ENCODE assay signal across 8 cellular contexts in the genomic region with DNA sequence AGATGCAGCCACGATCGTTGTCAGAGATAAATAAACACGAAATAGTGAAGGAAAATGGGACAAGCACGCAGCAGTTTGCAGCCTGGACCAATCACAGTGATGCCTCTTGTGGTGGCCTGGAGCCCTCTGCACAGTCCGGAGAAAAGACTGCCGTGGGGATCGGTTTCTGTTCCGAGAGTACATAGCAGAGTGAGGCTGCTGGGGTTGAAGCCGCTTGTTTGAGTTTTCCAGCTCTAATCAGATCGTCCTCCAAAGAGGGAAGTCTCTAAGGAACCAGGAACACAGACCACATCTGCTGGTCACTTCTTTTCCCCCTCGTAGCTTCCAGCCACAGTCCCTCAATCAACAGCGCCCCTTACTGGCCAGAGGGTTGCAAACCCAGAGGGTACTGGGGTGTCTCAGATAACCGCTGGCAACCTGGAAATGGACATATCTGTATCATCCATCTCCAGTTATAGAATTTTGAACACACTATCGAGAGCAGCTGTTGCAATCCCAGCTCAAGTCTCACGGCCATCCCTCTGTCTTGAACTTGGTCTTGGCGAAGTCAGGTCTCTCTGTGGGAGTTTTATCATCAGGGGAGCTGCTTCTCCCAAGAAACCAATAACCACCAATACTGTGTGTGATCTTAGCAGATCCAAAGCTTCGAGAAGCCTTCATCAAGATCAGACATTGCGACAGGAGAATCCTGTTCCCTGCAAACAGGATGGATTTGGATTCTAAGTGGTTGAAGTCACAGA. TPM values are rescaled to one million over a fixed set of nuclear protein-coding genes. Genes with fewer than 3 reads are reported as not detected.
DNase-seq lines count a peak whose midpoint lies in the region; ATAC-seq and TF ChIP-seq lines count a peak whose summit lies in the region.

No MANE protein-coding gene starts in this region.

- H3K4me3 Mint-ChIP-seq in activated naive CD4-positive, alpha-beta T cell treated with anti-CD3 and anti-CD28 coated beads for 36 hours: peak overlapping the region; percentile 55

- TF ChIP-seq EP300 in suprapubic skin (IDR thresholded peaks at IDR 0.05): no peak

- CTCF ChIA-PET in activated naive CD4-positive, alpha-beta T cell treated with anti-CD3 and anti-CD28 coated beads for 36 hours (lab: Charles Lee): interaction anchor here (0.5 to 2.4 kb wide), 22 partner anchors 9 to 315 kb away, joined by 3 to 18 read pairs (median 5); no protein-coding TSS in a partner anchor

- H3K36me3 Mint-ChIP-seq in activated naive CD4-positive, alpha-beta T cell treated with anti-CD3 and anti-CD28 coated beads for 36 hours (ENCODE audit: low read depth): no peaks in the 10 kb centered on the region

- H3K9me3 Mint-ChIP-seq in activated naive CD4-positive, alpha-beta T cell treated with anti-CD3 and anti-CD28 coated beads for 36 hours: no peaks in the 10 kb centered on the region

- DNase-seq in GM03348 (ENCODE audit: low spot score) (peak; percentile 83), HT1080 (ENCODE audit: low read depth) (peak; percentile 69), RPMI8226 (peak; percentile 83), glomerular endothelial cell (ENCODE audit: extremely low read depth, low read depth, low spot score) (peak; percentile 34), omental fat pad (ENCODE audit: low spot score) (peak; percentile 46), suprapubic skin (ENCODE audit: low spot score in 2 of 2) (peak in 1 of 2 donors; percentile 69)
- DNase-seq in activated naive CD4-positive, alpha-beta T cell treated with anti-CD3 and anti-CD28 coated beads for 36 hours: peak; percentile 84

- H3K36me3 ChIP-seq in suprapubic skin: no peaks in the 10 kb centered on the region

- no peaks in the 10 kb centered on the region for H3K9me3 ChIP-seq in suprapubic skin

- TF ChIP-seq POLR2A in suprapubic skin (IDR thresholded peaks at IDR 0.05): no peak

- TF ChIP-seq CTCF in omental fat pad (IDR thresholded peaks at IDR 0.05): no peak
- TF ChIP-seq CTCF in suprapubic skin (IDR thresholded peaks at IDR 0.05): peak; percentile 17 to 52

- H3K27me3 Mint-ChIP-seq in activated naive CD4-positive, alpha-beta T cell treated with anti-CD3 and anti-CD28 coated beads for 36 hours (ENCODE audit: low read depth): no peaks in the 10 kb centered on the region

- peaks cover 4% of the 10 kb centered on the region for H3K4me1 Mint-ChIP-seq in activated naive CD4-positive, alpha-beta T cell treated with anti-CD3 and anti-CD28 coated beads for 36 hours (ENCODE audit: low read depth)

- H3K27ac ChIP-seq in suprapubic skin: no peak overlapping the region

- ATAC-seq in omental fat pad (ENCODE audit: low FRiP score) (peak; percentile 74), HG03280 (IDR thresholded peaks at IDR 0.05; ENCODE audit: unreplicated experiment) (no peak)

- H3K27ac Mint-ChIP-seq in activated naive CD4-positive, alpha-beta T cell treated with anti-CD3 and anti-CD28 coated beads for 36 hours: no peak overlapping the region

- intact Hi-C loops in activated naive CD4-positive, alpha-beta T cell treated with anti-CD3 and anti-CD28 coated beads for 36 hours (cut with micrococcal nuclease): loop anchor here (1.0 to 10.0 kb wide), 6 partner anchors 103 to 474 kb away; partner anchors contain the start of gene OLIG2

- peak overlapping the region; percentile 38 for H3K4me3 ChIP-seq in suprapubic skin

- WGBS in suprapubic skin: 10% methylated on average over 16 of the region's 18 CpGs

- peaks cover 29% of the 10 kb centered on the region for H3K27me3 ChIP-seq in suprapubic skin

- H3K4me1 ChIP-seq in suprapubic skin: peaks cover 7% of the 10 kb centered on the region

RNA-seq across cellular contexts. Expression of gene OLIG1, which starts 57.4 kb away (rescaled TPM):
- total RNA-seq in HT1080 (2014; rRNA removed; shearing (Covaris generic)): not detected in 2 replicates
- polyA plus RNA-seq in HT1080 (2015; cell fraction: cytosol; rRNA removed): not detected in 2 replicates
- not detected in 2 replicates for polyA plus RNA-seq in HT1080 (2015; cell fraction: nucleus; rRNA removed)
- total RNA-seq in activated naive CD4-positive, alpha-beta T cell treated with anti-CD3 and anti-CD28 coated beads for 36 hours: not detected
- total RNA-seq in glomerular endothelial cell (not detected in 2 replicates), omental fat pad (not detected), suprapubic skin (under 1 TPM in 1 of 4 donors, not detected in 3; 0.42 TPM)

Comparison
In these comparisons a context has a peak if more than half of its experiments do, and no peak if none do; other contexts are left out.
1. CTCF ChIP-seq: peak in suprapubic skin (2 of 2); none in omental fat pad (0 of 3).